Comparison of ENCODE assay signal across 8 cellular contexts in the genomic region with DNA sequence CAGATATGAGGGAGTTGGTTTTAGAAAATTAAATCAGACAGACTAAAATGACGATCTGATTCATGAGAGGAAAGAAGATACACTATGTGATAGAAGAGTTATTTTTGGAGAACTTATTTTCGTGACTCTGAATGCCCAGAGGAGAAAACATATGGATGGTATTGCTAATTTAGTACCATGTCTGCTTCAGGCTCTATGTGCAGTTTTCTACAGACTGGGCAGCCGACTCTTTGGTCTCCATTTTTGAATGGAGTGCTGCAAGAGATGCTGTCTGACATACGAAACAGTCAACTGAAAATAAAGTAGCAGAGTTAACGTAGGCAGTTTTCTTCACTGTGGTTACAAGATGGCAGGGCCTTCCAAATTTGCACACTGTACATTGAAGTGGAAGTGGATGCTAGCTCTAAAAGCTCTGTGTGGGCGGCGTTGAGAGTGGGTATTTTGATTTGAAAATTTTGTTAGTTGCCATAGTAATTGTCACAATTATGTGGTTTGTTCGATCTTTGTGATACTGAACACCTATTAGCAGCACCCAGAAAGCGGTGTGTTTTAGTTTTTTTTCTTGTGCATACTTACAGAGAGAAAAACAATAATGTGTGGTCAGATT.
DNase-seq lines count a peak whose midpoint lies in the region; ATAC-seq and TF ChIP-seq lines count a peak whose summit lies in the region.

No MANE protein-coding gene starts in this region.

- peak overlapping the region; percentile 67 to 96 (median 90) for H3K27ac ChIP-seq in spleen

- no peak for TF ChIP-seq POLR2A in spleen (IDR thresholded peaks at IDR 0.05)

- TF ChIP-seq CTCF in spleen (IDR thresholded peaks at IDR 0.05 in 8 of 11, conservative IDR thresholded peaks at IDR 0.05 in 3 of 11) = no peak

- peak overlapping the region in 5 of 8 donors; percentile 2 to 59 (median 6) for H3K4me3 ChIP-seq in spleen

- peaks cover 0 to 5% (median 0%) of the 10 kb centered on the region in 8 donors for H3K9me3 ChIP-seq in spleen

- ATAC-seq in GM19043 (IDR thresholded peaks at IDR 0.05; ENCODE audit: low read depth, unreplicated experiment) = peak; percentile 47
- ATAC-seq in HG03045 (IDR thresholded peaks at IDR 0.05; ENCODE audit: unreplicated experiment) = peak; percentile 71
- ATAC-seq in HG02840 (IDR thresholded peaks at IDR 0.05; ENCODE audit: low FRiP score, unreplicated experiment) = no peak

- H3K36me3 ChIP-seq in spleen = no peaks in the 10 kb centered on the region

- 27 to 44% (median 38%) methylated on average over 9 of the region's 9 CpGs for WGBS in spleen, 5 donors

- intact Hi-C loops in spleen (cut with DNase I; ENCODE audit: low total_unique reads) = no loop called here

- DNase-seq in T-helper 22 cell (ENCODE audit: low read depth) (peak; percentile 65), spleen (no peak), NCI-H146 (lab: John Stamatoyannopoulos, UW) (no peak), SW 1271 (lab: John Stamatoyannopoulos, UW) (no peak)
- peak; percentile 55 for DNase-seq in effector CD4-positive, alpha-beta T cell

- H3K4me1 ChIP-seq in spleen = peaks cover 13 to 56% (median 41%) of the 10 kb centered on the region in 6 donors

- no peaks in the 10 kb centered on the region for H3K27me3 ChIP-seq in spleen (replicated peaks in 1 of 7)

Comparison
In these comparisons a context has a peak if more than half of its experiments do, and no peak if none do; other contexts are left out.
1. DNase-seq: peak in T-helper 22 cell (single experiment) and effector CD4-positive, alpha-beta T cell (single experiment); none in spleen (single experiment), NCI-H146 (single experiment) and SW 1271 (0 of 2).